9 cellular contexts compared by ENCODE assay signal in genomic region chr5:177427211-177427822, GRCh38. TPM values are rescaled to one million over a fixed set of nuclear protein-coding genes. Genes with fewer than 3 reads are reported as not detected.
DNase-seq lines count a peak whose midpoint lies in the region; ATAC-seq lines count a peak whose summit lies in the region.
"Had no signal": no experiment of that assay in that cellular context is flagged by ENCODE, and none has a peak within 500 bp of the region (broad histone marks: within the 10 kb centered on the region; RNA-seq: fewer than 3 reads in every experiment).

No MANE protein-coding gene starts in this region.

- H3K9me3 Mint-ChIP-seq in activated naive CD4-positive, alpha-beta T cell treated with anti-CD3 and anti-CD28 coated beads, Interleukin-2, amount 50 U/mL, for 24 hours, result no peaks in the 10 kb centered on the region
- no peaks in the 10 kb centered on the region for H3K9me3 Mint-ChIP-seq in activated CD4-positive, alpha-beta memory T cell treated with anti-CD3 and anti-CD28 coated beads, Interleukin-2, amount 10 ng/mL, durations not matched to agents 7 days and 5 days

- no peaks in the 10 kb centered on the region for H3K27me3 ChIP-seq in stomach smooth muscle (ENCODE audit: control insufficient read depth in 1 of 2, insufficient read depth in 2 of 2, low read length in 2 of 2)

- peaks cover 0 to 7% of the 10 kb centered on the region in 2 donors for H3K36me3 ChIP-seq in stomach smooth muscle (ENCODE audit: control insufficient read depth in 2 of 2, insufficient read depth in 2 of 2, low read length in 2 of 2)

- POLR2A ChIA-PET in activated CD4-positive, alpha-beta memory T cell treated with anti-CD3 and anti-CD28 coated beads, Interleukin-2, amount 10 ng/mL, durations not matched to agents 7 days and 5 days (lab: Charles Lee), result interaction anchor here (1.0 to 14.9 kb wide), 12 partner anchors 18 to 117 kb away, joined by 3 to 654 read pairs (median 10); partner anchors contain the start of genes F12, LMAN2, PDLIM7 and PRR7

- H3K9me3 ChIP-seq in stomach smooth muscle (ENCODE audit: control insufficient read depth in 2 of 2, low read length in 2 of 2), result no peaks in the 10 kb centered on the region

- peaks cover 60% of the 10 kb centered on the region for H3K4me1 Mint-ChIP-seq in activated naive CD4-positive, alpha-beta T cell treated with anti-CD3 and anti-CD28 coated beads, Interleukin-2, amount 50 U/mL, for 24 hours
- H3K4me1 Mint-ChIP-seq in activated CD4-positive, alpha-beta memory T cell treated with anti-CD3 and anti-CD28 coated beads, Interleukin-2, amount 10 ng/mL, durations not matched to agents 7 days and 5 days, result peaks cover 56% of the 10 kb centered on the region

- peak overlapping the region; percentile 83 to 91 for H3K9ac ChIP-seq in stomach smooth muscle (ENCODE audit: low read length in 2 of 2)

- peak overlapping the region; percentile 72 for H3K4me3 ChIP-seq in iPS-11a (ENCODE audit: low read depth, low read length)
- peak overlapping the region; percentile 60 to 82 for H3K4me3 ChIP-seq in stomach smooth muscle (ENCODE audit: low read length in 2 of 2)

- H3K27ac ChIP-seq in stomach smooth muscle (ENCODE audit: low read length), result peak overlapping the region; percentile 37

- no peak for ATAC-seq in GM21526 (IDR thresholded peaks at IDR 0.05; ENCODE audit: low FRiP score, unreplicated experiment)
- no peak for ATAC-seq in HG02798 (IDR thresholded peaks at IDR 0.05; ENCODE audit: poor library complexity, unreplicated experiment)

- no peaks in the 10 kb centered on the region for H3K27me3 Mint-ChIP-seq in activated naive CD4-positive, alpha-beta T cell treated with anti-CD3 and anti-CD28 coated beads, Interleukin-2, amount 50 U/mL, for 24 hours
- no peaks in the 10 kb centered on the region for H3K27me3 Mint-ChIP-seq in activated CD4-positive, alpha-beta memory T cell treated with anti-CD3 and anti-CD28 coated beads, Interleukin-2, amount 10 ng/mL, durations not matched to agents 7 days and 5 days

- CTCF ChIA-PET in activated CD4-positive, alpha-beta memory T cell treated with anti-CD3 and anti-CD28 coated beads, Interleukin-2, amount 10 ng/mL, durations not matched to agents 7 days and 5 days (lab: Charles Lee), result interaction anchor here (1.0 to 12.6 kb wide), 6 partner anchors 19 to 115 kb away, joined by 3 to 235 read pairs (median 10); partner anchors contain the start of genes PFN3 and PRR7

- peak overlapping the region; percentile 82 for H3K27ac Mint-ChIP-seq in activated naive CD4-positive, alpha-beta T cell treated with anti-CD3 and anti-CD28 coated beads, Interleukin-2, amount 50 U/mL, for 24 hours
- peak overlapping the region; percentile 93 for H3K27ac Mint-ChIP-seq in activated CD4-positive, alpha-beta memory T cell treated with anti-CD3 and anti-CD28 coated beads, Interleukin-2, amount 10 ng/mL, durations not matched to agents 7 days and 5 days

- H3K4me1 ChIP-seq in stomach smooth muscle (ENCODE audit: control insufficient read depth, insufficient read depth, low read length), result peaks cover 44% of the 10 kb centered on the region

- H3K4me3 Mint-ChIP-seq in activated naive CD4-positive, alpha-beta T cell treated with anti-CD3 and anti-CD28 coated beads, Interleukin-2, amount 50 U/mL, for 24 hours, result peak overlapping the region; percentile 93
- peak overlapping the region; percentile 91 for H3K4me3 Mint-ChIP-seq in activated CD4-positive, alpha-beta memory T cell treated with anti-CD3 and anti-CD28 coated beads, Interleukin-2, amount 10 ng/mL, durations not matched to agents 7 days and 5 days

- peaks cover 6% of the 10 kb centered on the region for H3K36me3 Mint-ChIP-seq in activated naive CD4-positive, alpha-beta T cell treated with anti-CD3 and anti-CD28 coated beads, Interleukin-2, amount 50 U/mL, for 24 hours
- peaks cover 50% of the 10 kb centered on the region for H3K36me3 Mint-ChIP-seq in activated CD4-positive, alpha-beta memory T cell treated with anti-CD3 and anti-CD28 coated beads, Interleukin-2, amount 10 ng/mL, durations not matched to agents 7 days and 5 days (ENCODE audit: low read depth)

- DNase-seq in activated naive CD4-positive, alpha-beta T cell treated with anti-CD3 and anti-CD28 coated beads, Interleukin-2, amount 50 U/mL, for 16 hours, result no peak
- peak; percentile 36 for DNase-seq in activated CD4-positive, alpha-beta memory T cell treated with anti-CD3 and anti-CD28 coated beads, Interleukin-2, amount 10 ng/mL, durations not matched to agents 7 days and 5 days
- DNase-seq in SHP77 (lab: John Stamatoyannopoulos, UW), result no peak

RNA-seq across cellular contexts. Expression of gene GRK6, which starts 0.8 kb away (rescaled TPM):
- 100 to 1,000 TPM; 206 to 208 TPM for total RNA-seq in activated CD4-positive, alpha-beta memory T cell treated with anti-CD3 and anti-CD28 coated beads, Interleukin-2, amount 10 ng/mL, durations not matched to agents 7 days and 5 days

RNA-seq across cellular contexts. Expression of gene F12, which starts 18.0 kb away (rescaled TPM):
- 1 to 10 TPM; 1.5 to 1.6 TPM for total RNA-seq in activated CD4-positive, alpha-beta memory T cell treated with anti-CD3 and anti-CD28 coated beads, Interleukin-2, amount 10 ng/mL, durations not matched to agents 7 days and 5 days

RNA-seq across cellular contexts. Expression of gene PRR7, which starts 19.3 kb away (rescaled TPM):
- total RNA-seq in activated CD4-positive, alpha-beta memory T cell treated with anti-CD3 and anti-CD28 coated beads, Interleukin-2, amount 10 ng/mL, durations not matched to agents 7 days and 5 days, result 1 to 10 TPM; 4.9 to 5.8 TPM

RNA-seq across cellular contexts. Expression of gene PFN3, which starts 26.9 kb away (rescaled TPM):
- total RNA-seq in activated CD4-positive, alpha-beta memory T cell treated with anti-CD3 and anti-CD28 coated beads, Interleukin-2, amount 10 ng/mL, durations not matched to agents 7 days and 5 days, result not detected
- total RNA-seq: lung microvascular endothelial cell had no signal

RNA-seq across cellular contexts. Expression of gene SLC34A1, which starts 43.1 kb away (rescaled TPM):
- 1 to 10 TPM; 1.4 to 1.5 TPM for total RNA-seq in activated CD4-positive, alpha-beta memory T cell treated with anti-CD3 and anti-CD28 coated beads, Interleukin-2, amount 10 ng/mL, durations not matched to agents 7 days and 5 days
- total RNA-seq: lung microvascular endothelial cell had no signal
